1 cellular context compared by ENCODE assay signal in the genomic region with DNA sequence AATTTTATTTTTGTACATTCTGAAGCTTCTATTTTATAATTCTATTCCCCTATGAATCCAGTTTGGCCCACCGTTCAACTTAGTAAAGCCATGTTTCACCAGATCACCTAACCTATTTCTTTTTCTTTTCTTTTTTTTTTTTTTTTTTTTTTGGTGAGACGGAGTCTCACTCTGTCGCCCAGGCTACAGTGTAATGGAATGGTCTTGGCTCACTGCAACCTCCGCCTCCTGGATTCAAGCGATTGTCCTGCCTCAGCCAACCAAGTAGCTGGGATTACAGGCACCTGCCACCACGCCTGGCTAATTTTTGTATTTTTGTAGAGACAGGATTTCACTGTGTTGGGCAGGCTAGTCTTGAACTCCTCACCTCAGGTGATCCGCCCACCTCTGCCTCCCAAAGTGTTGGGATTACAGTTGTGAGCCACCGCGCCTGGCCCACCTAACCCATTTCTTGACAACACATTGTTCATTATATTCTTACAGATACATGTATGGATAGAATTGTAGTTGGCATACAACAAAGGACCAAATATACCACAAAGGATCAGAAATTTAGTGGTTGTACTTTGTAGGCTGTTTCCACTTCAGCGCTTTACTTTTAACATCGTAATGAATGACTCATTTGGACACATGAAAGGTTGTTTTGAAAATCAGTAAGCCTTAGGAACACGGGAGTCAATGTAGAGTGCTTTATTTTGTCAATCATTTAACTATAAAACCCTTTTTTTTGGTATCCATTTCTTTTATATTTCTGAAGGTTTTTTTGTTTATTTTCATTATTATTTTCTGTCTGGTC.
TF ChIP-seq lines count a peak whose summit lies in the region.

No MANE protein-coding gene starts in this region.

TF ChIP-seq in endothelial cell of umbilical vein, 7 proteins besides CTCF, POLR2A, EP300 and RAD21:
- TF ChIP-seq, protein P1, sequence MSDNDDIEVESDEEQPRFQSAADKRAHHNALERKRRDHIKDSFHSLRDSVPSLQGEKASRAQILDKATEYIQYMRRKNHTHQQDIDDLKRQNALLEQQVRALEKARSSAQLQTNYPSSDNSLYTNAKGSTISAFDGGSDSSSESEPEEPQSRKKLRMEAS (IDR thresholded peaks at IDR 0.05; ENCODE audit: insufficient read depth, insufficient read length), result no peak
- TF ChIP-seq EZH2 (IDR thresholded peaks at IDR 0.05; ENCODE audit: borderline replicate concordance, low read depth, low read length, severe bottlenecking) (no peak), FOS (IDR thresholded peaks at IDR 0.05; ENCODE audit: borderline replicate concordance, insufficient read depth, low read length) (no peak)
